ENCODE assay signal across 21 cellular contexts in genomic region chr12:15811192-15812127, GRCh38. TPM values are rescaled to one million over a fixed set of nuclear protein-coding genes. Genes with fewer than 3 reads are reported as not detected.
DNase-seq lines count a peak whose midpoint lies in the region; ATAC-seq, FAIRE-seq and TF ChIP-seq lines count a peak whose summit lies in the region.
"Had no signal": no experiment of that assay in that cellular context is flagged by ENCODE, and none has a peak within 500 bp of the region (broad histone marks: within the 10 kb centered on the region; RNA-seq: fewer than 3 reads in every experiment).

No MANE protein-coding gene starts in this region.

- TF ChIP-seq CTCF in kidney (IDR thresholded peaks at IDR 0.05; ENCODE audit: borderline replicate concordance, extremely low read depth, insufficient read depth) (no peak), GM10266 (IDR thresholded peaks at IDR 0.05; ENCODE audit: control insufficient read depth, insufficient read depth, low read depth, missing control alignments) (no peak)

- H3K4me3 ChIP-seq in ACC112 (ENCODE audit: low read depth, low read length), result no peak overlapping the region
- H3K4me3 ChIP-seq in adipocyte (ENCODE audit: low read length), result no peak overlapping the region
- H3K4me3 ChIP-seq in kidney (ENCODE audit: low read length in 2 of 2), result no peak overlapping the region
- H3K4me3 ChIP-seq: SJCRH30 had no signal

- peak; percentile 8 for FAIRE-seq in kidney (lab: Jason Lieb, UNC)
- FAIRE-seq: GM12891, H1 had no signal

- H3K79me2 ChIP-seq in ACC112 (ENCODE audit: control insufficient read depth, insufficient read depth, low read length, unreplicated experiment), result no peaks in the 10 kb centered on the region

- H3K27ac ChIP-seq in ACC112 (ENCODE audit: low read depth, low read length) (no peak overlapping the region), kidney (ENCODE audit: low read depth in 2 of 2, low read length in 2 of 2) (no peak overlapping the region)
- H3K27ac ChIP-seq: KMS-11, RWPE1, SJCRH30 had no signal

- H3K9ac ChIP-seq in adipocyte (ENCODE audit: low read length), result no peak overlapping the region
- H3K9ac ChIP-seq in kidney (ENCODE audit: low read length in 2 of 2), result no peak overlapping the region
- H3K9ac ChIP-seq: KMS-11 had no signal

- H3K4me1 ChIP-seq in ACC112 (ENCODE audit: control insufficient read depth, insufficient read depth, low read length, unreplicated experiment) (peaks cover 12% of the 10 kb centered on the region), adipocyte (ENCODE audit: control insufficient read depth, insufficient read depth, low read length) (peaks cover 9% of the 10 kb centered on the region), kidney (ENCODE audit: control insufficient read depth in 1 of 2, insufficient read depth in 1 of 2, low read depth in 1 of 2, low read length in 2 of 2) (peaks cover 0 to 3% of the 10 kb centered on the region in 2 donors)
- H3K4me1 ChIP-seq: SJCRH30 had no signal

- DNase-seq in adipocyte (ENCODE audit: low read depth) (peak; percentile 56), kidney (no peak), sciatic nerve (ENCODE audit: low spot score) (no peak), GM10266 (ENCODE audit: extremely low spot score) (no peak), NCI-H1417 treated with DMSO at 0.1 percent for 48 hours (lab: John Stamatoyannopoulos, UW) (no peak)
- DNase-seq: C1 segment of cervical spinal cord; CD8-positive, alpha-beta memory T cell; DMS53; EL; NCI-H1417; NCI-H187 treated with DMSO at 0.1 percent for 48 hours; NCI-H226; NCI-H524; NCI-H82; SJCRH30 had no signal

- H3K36me3 ChIP-seq in ACC112 (ENCODE audit: insufficient read depth, low read length) (no peaks in the 10 kb centered on the region), adipocyte (ENCODE audit: control insufficient read depth, insufficient read depth, low read length, severe bottlenecking) (no peaks in the 10 kb centered on the region), kidney (ENCODE audit: control insufficient read depth in 1 of 2, insufficient read depth in 2 of 2, low read length in 2 of 2) (no peaks in the 10 kb centered on the region)
- H3K36me3 ChIP-seq: SJCRH30 had no signal

- intact Hi-C loops in kidney (cut with DNase I) (no loop called here), sciatic nerve (cut with DNase I) (no loop called here)

- no peaks in the 10 kb centered on the region for H3K9me3 ChIP-seq in adipocyte (ENCODE audit: control insufficient read depth, low read length)
- H3K9me3 ChIP-seq in kidney (ENCODE audit: control insufficient read depth in 1 of 2, low read length in 2 of 2), result no peaks in the 10 kb centered on the region
- H3K9me3 ChIP-seq: SJCRH30 had no signal

- H3K27me3 ChIP-seq in ACC112 (ENCODE audit: insufficient read depth, low read length) (no peaks in the 10 kb centered on the region), adipocyte (replicated peaks; ENCODE audit: control insufficient read depth, insufficient read depth, low read length) (no peaks in the 10 kb centered on the region)
- H3K27me3 ChIP-seq: SJCRH30 had no signal

- H2AFZ ChIP-seq in ACC112 (ENCODE audit: low read length, unreplicated experiment), result peak overlapping the region; percentile 43

- peak; percentile 86 for ATAC-seq in sciatic nerve
- no peak for ATAC-seq in GM18909 (IDR thresholded peaks at IDR 0.05; ENCODE audit: poor library complexity, unreplicated experiment)

RNA-seq across cellular contexts. Expression of gene EPS8, which starts 22.3 kb away (rescaled TPM):
- total RNA-seq in kidney, result 80.3 TPM
- 33.9 TPM for polyA plus RNA-seq in kidney (ENCODE audit: insufficient read depth, low read depth, low replicate concordance)
- total RNA-seq in sciatic nerve, result 117 TPM
